37 cellular contexts compared by ENCODE assay signal in genomic region chr18:65748321-65748720, GRCh38. TPM values are rescaled to one million over a fixed set of nuclear protein-coding genes. Genes with fewer than 3 reads are reported as not detected.
"Had no signal": no experiment of that assay in that cellular context is flagged by ENCODE, and none has a peak within 500 bp of the region (broad histone marks: within the 10 kb centered on the region; RNA-seq: fewer than 3 reads in every experiment).

No MANE protein-coding gene starts in this region.

- FAIRE-seq: endometrium, islet of Langerhans had no signal

- H3K36me3 Mint-ChIP-seq: activated CD8-positive, alpha-beta memory T cell treated with anti-CD3 and anti-CD28 coated beads, Interleukin-2, amount 10 ng/mL, durations not matched to agents 7 days and 5 days; stimulated activated effector memory CD8-positive, alpha-beta T cell treated with anti-CD3 and anti-CD28 coated beads, Interleukin-12 subunit alpha, Interleukin-12 subunit beta, amount 100 ng/mL, for 72 hours had no signal

- H3K4me3 Mint-ChIP-seq: activated B cell treated with CpG ODN at 0.5 μM for 24 hours; activated CD8-positive, alpha-beta memory T cell treated with anti-CD3 and anti-CD28 coated beads, Interleukin-2, amount 10 ng/mL, durations not matched to agents 7 days and 5 days; activated CD8-positive, alpha-beta T cell treated with anti-CD3 and anti-CD28 coated beads for 36 hours; natural killer cell; stimulated activated effector memory CD8-positive, alpha-beta T cell treated with anti-CD3 and anti-CD28 coated beads, Interleukin-12 subunit alpha, Interleukin-12 subunit beta, amount 100 ng/mL, for 72 hours; stimulated activated naive CD8-positive, alpha-beta T cell treated with anti-CD3 and anti-CD28 coated beads, Interleukin-15, Interleukin-2, amounts not matched to agents 100 ng/mL and 50 ng/mL, for 24 hours had no signal

- H3K27me3 ChIP-seq: body of pancreas, ovary had no signal

- H3K4me3 ChIP-seq: body of pancreas, cardiac muscle cell, colonic mucosa, esophagus squamous epithelium, left lung, lower lobe of right lung, ovary, skin epidermis, thoracic aorta, uterus had no signal

- H3K36me3 ChIP-seq: cardiac muscle cell, colonic mucosa, esophagus squamous epithelium, left lung, lower lobe of right lung, neutrophil, ovary, thoracic aorta, uterus had no signal

- H3K27ac Mint-ChIP-seq: activated B cell treated with CpG ODN at 0.5 μM for 24 hours; activated CD8-positive, alpha-beta memory T cell treated with anti-CD3 and anti-CD28 coated beads, Interleukin-2, amount 10 ng/mL, durations not matched to agents 7 days and 5 days; activated CD8-positive, alpha-beta T cell treated with anti-CD3 and anti-CD28 coated beads for 36 hours; activated naive CD4-positive, alpha-beta T cell treated with anti-CD3 and anti-CD28 coated beads, Interleukin-2, amount 50 U/mL, for 72 hours; activated T-helper 2 cell treated with anti-CD3 and anti-CD28 coated beads, Interferon-gamma antibody, Interleukin-2, Interleukin-4, amounts not matched to agents 10 μg/mL and 5 μg/mL and 100 μg/mL, durations not matched to agents 14 hours and 24 hours and 36 hours; natural killer cell; progenitor cell of endocrine pancreas; stimulated activated effector memory CD8-positive, alpha-beta T cell treated with anti-CD3 and anti-CD28 coated beads, Interleukin-12 subunit alpha, Interleukin-12 subunit beta, amount 100 ng/mL, for 72 hours; stimulated activated naive CD8-positive, alpha-beta T cell treated with anti-CD3 and anti-CD28 coated beads, Interleukin-15, Interleukin-2, amounts not matched to agents 100 ng/mL and 50 ng/mL, for 24 hours had no signal

- H3K9me3 Mint-ChIP-seq: activated B cell treated with CpG ODN at 0.5 μM for 24 hours; activated CD8-positive, alpha-beta T cell treated with anti-CD3 and anti-CD28 coated beads for 36 hours; stimulated activated naive CD8-positive, alpha-beta T cell treated with anti-CD3 and anti-CD28 coated beads, Interleukin-15, Interleukin-2, amounts not matched to agents 100 ng/mL and 50 ng/mL, for 24 hours had no signal

- H3K9me3 ChIP-seq: body of pancreas, colonic mucosa, esophagus squamous epithelium, left lung, lower lobe of right lung, neutrophil, ovary, thoracic aorta, uterus had no signal

- DNase-seq: activated B cell treated with CpG ODN at 0.5 μM for 24 hours; activated CD4-positive, alpha-beta T cell treated with anti-CD3 and anti-CD28 coated beads, Interleukin-2, amount 50 U/mL, for 1 hour; activated CD8-positive, alpha-beta memory T cell treated with anti-CD3 and anti-CD28 coated beads, Interleukin-2, amount 10 ng/mL, durations not matched to agents 7 days and 5 days; activated CD8-positive, alpha-beta T cell treated with anti-CD3 and anti-CD28 coated beads for 36 hours; activated T-cell treated with anti-CD3 and anti-CD28 coated beads, Interleukin-2, amount 50 U/mL, for 48 hours; body of pancreas; cerebellar nuclear complex; colonic mucosa; effector CD8-positive, alpha-beta T cell; esophagus squamous epithelium; foreskin melanocyte; left lung; lower lobe of right lung; mesendoderm; natural killer cell; ovary; stimulated activated CD4-positive, alpha-beta T cell treated with anti-CD3 and anti-CD28 coated beads, Interleukin-12 subunit alpha, Interleukin-12 subunit beta, amount 100 ng/mL, for 4 hours; stimulated activated CD4-positive, alpha-beta T cell treated with anti-CD3 and anti-CD28 coated beads, Interleukin-4, amount 100 ng/mL, for 24 hours; T-helper 2 cell; trophoblast cell; uterus had no signal

- H3K27ac ChIP-seq: body of pancreas, cardiac muscle cell, colonic mucosa, epithelial cell of prostate, esophagus squamous epithelium, left lung, lower lobe of right lung, neutrophil, ovary, skin epidermis, thoracic aorta, uterus had no signal

- H3K4me1 ChIP-seq: colonic mucosa, uterus had no signal

- H3K4me1 Mint-ChIP-seq: activated B cell treated with CpG ODN at 0.5 μM for 24 hours; activated CD8-positive, alpha-beta memory T cell treated with anti-CD3 and anti-CD28 coated beads, Interleukin-2, amount 10 ng/mL, durations not matched to agents 7 days and 5 days; natural killer cell; stimulated activated effector memory CD8-positive, alpha-beta T cell treated with anti-CD3 and anti-CD28 coated beads, Interleukin-12 subunit alpha, Interleukin-12 subunit beta, amount 100 ng/mL, for 72 hours had no signal

RNA-seq across cellular contexts. Expression of gene CDH7, which starts 2.5 kb away (rescaled TPM):
- total RNA-seq: activated B cell treated with CpG ODN at 0.5 μM for 24 hours; activated CD8-positive, alpha-beta memory T cell treated with anti-CD3 and anti-CD28 coated beads, Interleukin-2, amount 10 ng/mL, durations not matched to agents 7 days and 5 days; activated CD8-positive, alpha-beta T cell treated with anti-CD3 and anti-CD28 coated beads for 36 hours; activated naive CD4-positive, alpha-beta T cell treated with anti-CD3 and anti-CD28 coated beads, Interleukin-2, amount 50 U/mL, for 72 hours; activated T-helper 2 cell treated with anti-CD3 and anti-CD28 coated beads, Interferon-gamma antibody, Interleukin-2, Interleukin-4, amounts not matched to agents 10 μg/mL and 5 μg/mL and 100 μg/mL, durations not matched to agents 14 hours and 24 hours and 36 hours; body of pancreas; dermis microvascular lymphatic vessel endothelial cell; esophagus squamous epithelium; lower lobe of right lung; mononuclear cell; natural killer cell; renal cortical epithelial cell; subcutaneous adipose tissue had no signal
